20 cellular contexts compared by ENCODE assay signal in the genomic region with DNA sequence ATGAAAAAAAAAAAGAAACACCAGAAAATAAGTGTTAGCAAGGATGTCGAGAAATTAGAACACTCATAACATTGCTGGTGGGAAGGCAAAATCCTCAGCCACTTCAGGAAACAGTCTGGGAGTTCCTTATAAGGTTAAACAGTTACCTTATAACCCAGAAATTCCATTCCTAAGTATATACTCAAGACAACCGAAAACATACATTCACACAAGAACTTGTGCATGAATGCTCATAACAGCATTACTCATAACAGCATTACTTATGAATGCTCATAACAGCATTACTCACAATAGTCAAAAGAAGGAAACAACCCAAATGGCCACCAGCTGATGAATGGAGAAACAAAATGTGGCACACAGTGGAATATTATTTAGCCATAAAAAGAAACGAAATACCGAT. TPM values are rescaled to one million over a fixed set of nuclear protein-coding genes. Genes with fewer than 3 reads are reported as not detected.
DNase-seq lines count a peak whose midpoint lies in the region; ATAC-seq and TF ChIP-seq lines count a peak whose summit lies in the region.
"Had no signal": no experiment of that assay in that cellular context is flagged by ENCODE, and none has a peak within 500 bp of the region (broad histone marks: within the 10 kb centered on the region; RNA-seq: fewer than 3 reads in every experiment).

No MANE protein-coding gene starts in this region.

- H3K27ac ChIP-seq in SJCRH30 = no peak overlapping the region
- H3K27ac ChIP-seq in neural progenitor cell = no peak overlapping the region
- H3K27ac ChIP-seq: BLaER1, lower lobe of right lung, SJSA1, uterus had no signal

- H3K9me3 ChIP-seq in SJCRH30 (replicated peaks) = no peaks in the 10 kb centered on the region
- H3K9me3 ChIP-seq in neural progenitor cell (ENCODE audit: low read depth) = no peaks in the 10 kb centered on the region
- H3K9me3 ChIP-seq: BLaER1, lower lobe of right lung, SJSA1, uterus had no signal

- H3F3A ChIP-seq in neural progenitor cell (ENCODE audit: low read depth) = no peaks in the 10 kb centered on the region

- H3K4me1 Mint-ChIP-seq in activated T-cell treated with anti-CD3 and anti-CD28 coated beads, Interleukin-2, amount 50 U/mL, for 72 hours (ENCODE audit: low read depth) = peaks cover 5% of the 10 kb centered on the region
- H3K4me1 Mint-ChIP-seq in activated T-helper 1 cell treated with anti-CD3 and anti-CD28 coated beads, Interleukin-12 subunit alpha, Interleukin-12 subunit beta, Interleukin-2, Interleukin-4 antibody, amounts not matched to agents 30 ng/mL and 10 ng/mL and 1 ng/mL, durations not matched to agents 14 hours and 24 hours and 36 hours (ENCODE audit: low read depth) = no peaks in the 10 kb centered on the region
- H3K4me1 Mint-ChIP-seq in stimulated activated memory B cell treated with anti-CD40 and anti-IgM and Interleukin-4, amounts not matched to agents 10 μg/mL and 1 μg/mL and 100 μg/mL, for 72 hours = peaks cover 11% of the 10 kb centered on the region
- H3K4me1 Mint-ChIP-seq in neural progenitor cell = no peaks in the 10 kb centered on the region

- H3K4me3 Mint-ChIP-seq in activated T-cell treated with anti-CD3 and anti-CD28 coated beads, Interleukin-2, amount 50 U/mL, for 72 hours = no peak overlapping the region
- H3K4me3 Mint-ChIP-seq in activated T-helper 1 cell treated with anti-CD3 and anti-CD28 coated beads, Interleukin-12 subunit alpha, Interleukin-12 subunit beta, Interleukin-2, Interleukin-4 antibody, amounts not matched to agents 30 ng/mL and 10 ng/mL and 1 ng/mL, durations not matched to agents 14 hours and 24 hours and 36 hours = no peak overlapping the region
- H3K4me3 Mint-ChIP-seq in stimulated activated memory B cell treated with anti-CD40 and anti-IgM and Interleukin-4, amounts not matched to agents 10 μg/mL and 1 μg/mL and 100 μg/mL, for 72 hours = no peak overlapping the region
- no peak overlapping the region for H3K4me3 Mint-ChIP-seq in neural progenitor cell
- H3K4me3 Mint-ChIP-seq: T-helper 17 cell had no signal

- no peak overlapping the region for H2AFZ ChIP-seq in neural progenitor cell (replicated peaks)

- TF ChIP-seq CTCF in fibroblast of mammary gland (conservative IDR thresholded peaks at IDR 0.05; ENCODE audit: control insufficient read depth, insufficient read depth, low read depth, low read length) (no peak), neural progenitor cell (IDR thresholded peaks at IDR 0.05) (no peak)

- H3K4me3 ChIP-seq in fibroblast of mammary gland (ENCODE audit: control insufficient read depth, low read depth, low read length) (no peak overlapping the region), SJCRH30 (no peak overlapping the region), neural progenitor cell (no peak overlapping the region)
- H3K4me3 ChIP-seq: BLaER1, K562, lower lobe of right lung, SJSA1, uterus had no signal

- DNase-seq in activated T-cell treated with anti-CD3 and anti-CD28 coated beads, Interleukin-2, amount 50 U/mL, for 72 hours = no peak
- DNase-seq in activated T-cell treated with anti-CD3 and anti-CD28 coated beads for 4 hours (no peak), fibroblast of mammary gland (ENCODE audit: low read depth) (peak; percentile 17), NCI-H446 (lab: John Stamatoyannopoulos, UW) (no peak), SJCRH30 (no peak), neural progenitor cell (ENCODE audit: low spot score) (no peak)
- DNase-seq in activated T-helper 1 cell treated with anti-CD3 and anti-CD28 coated beads, Interleukin-12 subunit alpha, Interleukin-12 subunit beta, Interleukin-2, Interleukin-4 antibody, amounts not matched to agents 30 ng/mL and 10 ng/mL and 1 ng/mL, durations not matched to agents 14 hours and 24 hours and 36 hours (ENCODE audit: low spot score) = no peak
- DNase-seq: activated CD4-positive, alpha-beta T cell treated with anti-CD3 and anti-CD28 coated beads, Interleukin-2, amount 50 U/mL, for 1 hour; activated naive CD4-positive, alpha-beta T cell treated with Interleukin-2 at 50 U/mL for 16 hours; cortex of kidney; hippocampal formation; lower lobe of right lung; occipital lobe; retina; T-helper 17 cell; uterus had no signal

- H3K9ac ChIP-seq in neural progenitor cell = no peak overlapping the region
- H3K9ac ChIP-seq: BLaER1 had no signal

- H3K27me3 ChIP-seq in SJCRH30 = no peaks in the 10 kb centered on the region
- H3K27me3 ChIP-seq in neural progenitor cell = no peaks in the 10 kb centered on the region
- H3K27me3 ChIP-seq: BLaER1, SJSA1, uterus had no signal

- H3K36me3 ChIP-seq in SJCRH30 (no peaks in the 10 kb centered on the region), neural progenitor cell (no peaks in the 10 kb centered on the region)
- H3K36me3 ChIP-seq: BLaER1, lower lobe of right lung, SJSA1, uterus had no signal

- H3K4me1 ChIP-seq in SJCRH30 = no peaks in the 10 kb centered on the region
- H3K4me1 ChIP-seq in neural progenitor cell = no peaks in the 10 kb centered on the region
- H3K4me1 ChIP-seq: BLaER1, lower lobe of right lung, SJSA1, uterus had no signal

- H3K27ac Mint-ChIP-seq in activated T-cell treated with anti-CD3 and anti-CD28 coated beads, Interleukin-2, amount 50 U/mL, for 72 hours = peak overlapping the region; percentile 64
- peak overlapping the region; percentile 62 for H3K27ac Mint-ChIP-seq in activated T-helper 1 cell treated with anti-CD3 and anti-CD28 coated beads, Interleukin-12 subunit alpha, Interleukin-12 subunit beta, Interleukin-2, Interleukin-4 antibody, amounts not matched to agents 30 ng/mL and 10 ng/mL and 1 ng/mL, durations not matched to agents 14 hours and 24 hours and 36 hours
- H3K27ac Mint-ChIP-seq in stimulated activated memory B cell treated with anti-CD40 and anti-IgM and Interleukin-4, amounts not matched to agents 10 μg/mL and 1 μg/mL and 100 μg/mL, for 72 hours = no peak overlapping the region
- H3K27ac Mint-ChIP-seq in neural progenitor cell = no peak overlapping the region
- H3K27ac Mint-ChIP-seq: T-helper 17 cell had no signal

- peak; percentile 63 to 79 for ATAC-seq in activated T-cell treated with anti-CD3 and anti-CD28 coated beads, Interleukin-2, amount 50 U/mL, for 72 hours (replicated peaks in 1 of 2)
- ATAC-seq in stimulated activated memory B cell treated with anti-CD40 and anti-IgM and Interleukin-4, amounts not matched to agents 10 μg/mL and 1 μg/mL and 100 μg/mL, for 72 hours = peak; percentile 32
- ATAC-seq: K562, lower lobe of right lung, T-helper 17 cell had no signal

- H3K9me3 Mint-ChIP-seq in activated T-cell treated with anti-CD3 and anti-CD28 coated beads, Interleukin-2, amount 50 U/mL, for 72 hours = peaks cover 0 to 2% of the 10 kb centered on the region in 2 donors
- H3K9me3 Mint-ChIP-seq in activated T-helper 1 cell treated with anti-CD3 and anti-CD28 coated beads, Interleukin-12 subunit alpha, Interleukin-12 subunit beta, Interleukin-2, Interleukin-4 antibody, amounts not matched to agents 30 ng/mL and 10 ng/mL and 1 ng/mL, durations not matched to agents 14 hours and 24 hours and 36 hours = no peaks in the 10 kb centered on the region
- no peaks in the 10 kb centered on the region for H3K9me3 Mint-ChIP-seq in stimulated activated memory B cell treated with anti-CD40 and anti-IgM and Interleukin-4, amounts not matched to agents 10 μg/mL and 1 μg/mL and 100 μg/mL, for 72 hours
- H3K9me3 Mint-ChIP-seq in neural progenitor cell = no peaks in the 10 kb centered on the region

- H3K36me3 Mint-ChIP-seq in activated T-cell treated with anti-CD3 and anti-CD28 coated beads, Interleukin-2, amount 50 U/mL, for 72 hours (ENCODE audit: insufficient read depth in 2 of 2) = no peaks in the 10 kb centered on the region
- H3K36me3 Mint-ChIP-seq in activated T-helper 1 cell treated with anti-CD3 and anti-CD28 coated beads, Interleukin-12 subunit alpha, Interleukin-12 subunit beta, Interleukin-2, Interleukin-4 antibody, amounts not matched to agents 30 ng/mL and 10 ng/mL and 1 ng/mL, durations not matched to agents 14 hours and 24 hours and 36 hours (ENCODE audit: low read depth) = no peaks in the 10 kb centered on the region
- no peaks in the 10 kb centered on the region for H3K36me3 Mint-ChIP-seq in stimulated activated memory B cell treated with anti-CD40 and anti-IgM and Interleukin-4, amounts not matched to agents 10 μg/mL and 1 μg/mL and 100 μg/mL, for 72 hours
- H3K36me3 Mint-ChIP-seq in neural progenitor cell = no peaks in the 10 kb centered on the region

- no peaks in the 10 kb centered on the region for H4K20me1 ChIP-seq in neural progenitor cell (ENCODE audit: low read depth)
- H4K20me1 ChIP-seq: BLaER1 had no signal

- intact Hi-C loops in activated T-helper 1 cell treated with anti-CD3 and anti-CD28 coated beads, Interleukin-12 subunit alpha, Interleukin-12 subunit beta, Interleukin-2, Interleukin-4 antibody, amounts not matched to agents 30 ng/mL and 10 ng/mL and 1 ng/mL, durations not matched to agents 14 hours and 24 hours and 36 hours (cut with micrococcal nuclease) = no loop called here

- H3K4me2 ChIP-seq in neural progenitor cell = no peak overlapping the region
- H3K4me2 ChIP-seq: BLaER1 had no signal

- peaks cover 43% of the 10 kb centered on the region for H3K27me3 Mint-ChIP-seq in activated T-cell treated with anti-CD3 and anti-CD28 coated beads, Interleukin-2, amount 50 U/mL, for 72 hours (ENCODE audit: low read depth)
- peaks cover 25% of the 10 kb centered on the region for H3K27me3 Mint-ChIP-seq in activated T-helper 1 cell treated with anti-CD3 and anti-CD28 coated beads, Interleukin-12 subunit alpha, Interleukin-12 subunit beta, Interleukin-2, Interleukin-4 antibody, amounts not matched to agents 30 ng/mL and 10 ng/mL and 1 ng/mL, durations not matched to agents 14 hours and 24 hours and 36 hours (ENCODE audit: insufficient read depth)
- peaks cover 36% of the 10 kb centered on the region for H3K27me3 Mint-ChIP-seq in stimulated activated memory B cell treated with anti-CD40 and anti-IgM and Interleukin-4, amounts not matched to agents 10 μg/mL and 1 μg/mL and 100 μg/mL, for 72 hours
- H3K27me3 Mint-ChIP-seq in neural progenitor cell (ENCODE audit: insufficient read depth, low read depth) = no peaks in the 10 kb centered on the region

- H3K79me2 ChIP-seq in neural progenitor cell (ENCODE audit: low read depth) = no peaks in the 10 kb centered on the region

RNA-seq across cellular contexts. Expression of a gene that starts 34.8 kb away (rescaled TPM):
- total RNA-seq in activated T-cell treated with anti-CD3 and anti-CD28 coated beads, Interleukin-2, amount 50 U/mL, for 72 hours = 10 to 100 TPM; 47.1 to 51.3 TPM
- total RNA-seq in activated T-helper 1 cell treated with anti-CD3 and anti-CD28 coated beads, Interleukin-12 subunit alpha, Interleukin-12 subunit beta, Interleukin-2, Interleukin-4 antibody, amounts not matched to agents 30 ng/mL and 10 ng/mL and 1 ng/mL, durations not matched to agents 14 hours and 24 hours and 36 hours = 46.3 and 48.6 TPM in 2 replicates
- 15.4 and 17.4 TPM in 2 replicates for total RNA-seq in SJCRH30 (2014; rRNA removed; shearing (Covaris generic))
- 21.6 and 24.1 TPM in 2 replicates for total RNA-seq in neural progenitor cell (ENCODE audit: low replicate concordance)

Comparison
In these comparisons a context has a peak if more than half of its experiments do, and no peak if none do; other contexts are left out.
1. H3K27ac Mint-ChIP-seq: peak in activated T-cell treated with anti-CD3 and anti-CD28 coated beads, Interleukin-2, amount 50 U/mL, for 72 hours (single experiment) and activated T-helper 1 cell treated with anti-CD3 and anti-CD28 coated beads, Interleukin-12 subunit alpha, Interleukin-12 subunit beta, Interleukin-2, Interleukin-4 antibody, amounts not matched to agents 30 ng/mL and 10 ng/mL and 1 ng/mL, durations not matched to agents 14 hours and 24 hours and 36 hours (single experiment); none in stimulated activated memory B cell treated with anti-CD40 and anti-IgM and Interleukin-4, amounts not matched to agents 10 μg/mL and 1 μg/mL and 100 μg/mL, for 72 hours (single experiment) and neural progenitor cell (single experiment).